In the genomic region with DNA sequence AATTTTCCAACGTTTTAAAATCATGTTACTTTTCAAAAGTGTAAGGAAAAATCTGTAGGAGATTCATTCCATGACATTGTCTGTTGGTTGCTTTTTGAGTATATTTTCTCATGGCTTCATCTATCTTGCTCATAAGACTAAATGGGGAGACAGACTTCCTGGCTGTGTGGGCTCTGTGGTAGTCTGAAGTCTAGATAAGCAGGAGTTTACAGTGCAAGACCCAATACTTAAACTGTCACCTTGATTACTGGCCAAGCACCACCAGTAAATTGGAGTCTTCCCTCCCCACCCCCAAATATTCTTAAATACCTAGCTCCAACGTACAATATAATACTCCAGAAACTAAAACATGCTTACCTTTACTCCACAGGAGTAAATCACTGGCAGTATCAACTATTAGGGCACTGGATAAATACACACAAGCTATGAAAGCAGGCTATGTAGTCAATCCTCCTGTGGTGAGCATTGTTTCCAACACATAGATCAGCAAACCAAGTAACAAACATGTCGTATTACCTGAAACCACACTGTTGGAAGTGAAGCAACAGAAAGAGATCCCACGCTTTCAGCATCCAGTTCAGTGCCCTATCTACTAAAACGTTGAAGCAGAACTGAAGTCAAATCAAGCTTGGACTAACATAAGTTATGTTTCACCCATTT, we compare ENCODE assay signal across 14 cellular contexts. TPM values are rescaled to one million over a fixed set of nuclear protein-coding genes. Genes with fewer than 3 reads are reported as not detected.
DNase-seq lines count a peak whose midpoint lies in the region; ATAC-seq, FAIRE-seq and TF ChIP-seq lines count a peak whose summit lies in the region.
"Had no signal": no experiment of that assay in that cellular context is flagged by ENCODE, and none has a peak within 500 bp of the region (broad histone marks: within the 10 kb centered on the region; RNA-seq: fewer than 3 reads in every experiment).

No MANE protein-coding gene starts in this region.

- H3K4me1 ChIP-seq in DND-41 (ENCODE audit: insufficient read depth, low read length) (peaks cover 75% of the 10 kb centered on the region), MM.1S (ENCODE audit: low read length) (peaks cover 55% of the 10 kb centered on the region), body of pancreas (peaks cover 80% of the 10 kb centered on the region), kidney (ENCODE audit: control insufficient read depth in 1 of 2, insufficient read depth in 1 of 2, low read depth in 1 of 2, low read length in 2 of 2) (peaks cover 20 to 29% of the 10 kb centered on the region in 2 donors)

- WGBS in body of pancreas, 2 donors, result 39 to 44% methylated on average over 5 of the region's 5 CpGs

- H3K9me3 ChIP-seq in DND-41 (ENCODE audit: insufficient read depth, low read length, severe bottlenecking) (no peaks in the 10 kb centered on the region), MM.1S (replicated peaks; ENCODE audit: insufficient read depth, low read length) (no peaks in the 10 kb centered on the region), body of pancreas (no peaks in the 10 kb centered on the region), kidney (ENCODE audit: control insufficient read depth in 1 of 2, low read length in 2 of 2) (no peaks in the 10 kb centered on the region)
- H3K9me3 ChIP-seq: gastroesophageal sphincter had no signal

- H3K4me3 Mint-ChIP-seq in activated naive CD8-positive, alpha-beta T cell treated with anti-CD3 and anti-CD28 coated beads, Interleukin-2, amount 10 ng/mL, durations not matched to agents 7 days and 5 days, result peak overlapping the region; percentile 77
- H3K4me3 Mint-ChIP-seq in natural killer cell treated with Interleukin-12 subunit alpha and Interleukin-12 subunit beta and Interleukin-15 and Interleukin-18, amount 100 ng/mL, for 72 hours, result peak overlapping the region; percentile 99

- no peak for DNase-seq in DND-41
- no peak for DNase-seq in MM.1S
- DNase-seq in activated naive CD8-positive, alpha-beta T cell treated with anti-CD3 and anti-CD28 coated beads, Interleukin-2, amount 10 ng/mL, durations not matched to agents 7 days and 5 days, result no peak
- DNase-seq in natural killer cell treated with Interleukin-12 subunit alpha and Interleukin-12 subunit beta and Interleukin-15 and Interleukin-18, amount 100 ng/mL, for 72 hours (ENCODE audit: low spot score), result no peak
- DNase-seq in body of pancreas, result no peak
- DNase-seq in NCI-H1092 (lab: John Stamatoyannopoulos, UW), result no peak
- no peak for DNase-seq in kidney
- DNase-seq: activated gamma-delta T cell; left colon; NCI-H2081; PC-3; stimulated activated naive B cell treated with anti-CD40 and anti-IgM and Interleukin-4, amounts not matched to agents 10 μg/mL and 1 μg/mL and 100 μg/mL, for 72 hours had no signal

- no peaks in the 10 kb centered on the region for H3K27me3 Mint-ChIP-seq in activated naive CD8-positive, alpha-beta T cell treated with anti-CD3 and anti-CD28 coated beads, Interleukin-2, amount 10 ng/mL, durations not matched to agents 7 days and 5 days
- H3K27me3 Mint-ChIP-seq in natural killer cell treated with Interleukin-12 subunit alpha and Interleukin-12 subunit beta and Interleukin-15 and Interleukin-18, amount 100 ng/mL, for 72 hours, result no peaks in the 10 kb centered on the region
- H3K27me3 Mint-ChIP-seq: stimulated activated naive B cell treated with anti-CD40 and anti-IgM and Interleukin-4, amounts not matched to agents 10 μg/mL and 1 μg/mL and 100 μg/mL, for 72 hours had no signal

- FAIRE-seq in kidney (lab: Jason Lieb, UNC), result no peak
- FAIRE-seq: H54 had no signal

- H3K4me2 ChIP-seq in DND-41 (ENCODE audit: insufficient read depth, low read length) (peak overlapping the region; percentile 84), MM.1S (ENCODE audit: low read depth, low read length) (peak overlapping the region; percentile 81)

- POLR2A ChIA-PET in activated naive CD8-positive, alpha-beta T cell treated with anti-CD3 and anti-CD28 coated beads, Interleukin-2, amount 10 ng/mL, durations not matched to agents 7 days and 5 days (lab: Charles Lee), result no interaction called here

- ATAC-seq in DND-41 (ENCODE audit: insufficient read depth, low read depth) (no peak), body of pancreas (no peak)
- ATAC-seq in activated naive CD8-positive, alpha-beta T cell treated with anti-CD3 and anti-CD28 coated beads, Interleukin-2, amount 10 ng/mL, durations not matched to agents 7 days and 5 days (ENCODE audit: low read depth), result peak; percentile 50
- no peak for ATAC-seq in natural killer cell treated with Interleukin-12 subunit alpha and Interleukin-12 subunit beta and Interleukin-15 and Interleukin-18, amount 100 ng/mL, for 72 hours
- ATAC-seq: gastroesophageal sphincter; left colon; PC-3; stimulated activated naive B cell treated with anti-CD40 and anti-IgM and Interleukin-4, amounts not matched to agents 10 μg/mL and 1 μg/mL and 100 μg/mL, for 72 hours had no signal

- H3K27ac Mint-ChIP-seq in activated naive CD8-positive, alpha-beta T cell treated with anti-CD3 and anti-CD28 coated beads, Interleukin-2, amount 10 ng/mL, durations not matched to agents 7 days and 5 days, result peak overlapping the region; percentile 35
- H3K27ac Mint-ChIP-seq in natural killer cell treated with Interleukin-12 subunit alpha and Interleukin-12 subunit beta and Interleukin-15 and Interleukin-18, amount 100 ng/mL, for 72 hours, result peak overlapping the region; percentile 13 to 56
- H3K27ac Mint-ChIP-seq: stimulated activated naive B cell treated with anti-CD40 and anti-IgM and Interleukin-4, amounts not matched to agents 10 μg/mL and 1 μg/mL and 100 μg/mL, for 72 hours had no signal

- H2AFZ ChIP-seq in DND-41 (ENCODE audit: low read depth, low read length) (no peak overlapping the region), MM.1S (ENCODE audit: low read length) (no peak overlapping the region)

- H3K4me1 Mint-ChIP-seq in activated naive CD8-positive, alpha-beta T cell treated with anti-CD3 and anti-CD28 coated beads, Interleukin-2, amount 10 ng/mL, durations not matched to agents 7 days and 5 days, result peaks cover 64% of the 10 kb centered on the region
- H3K4me1 Mint-ChIP-seq in natural killer cell treated with Interleukin-12 subunit alpha and Interleukin-12 subunit beta and Interleukin-15 and Interleukin-18, amount 100 ng/mL, for 72 hours (ENCODE audit: low read depth in 2 of 2), result peaks cover 59 to 81% of the 10 kb centered on the region in 2 donors

- H3K27ac ChIP-seq in DND-41 (ENCODE audit: low read length) (peak overlapping the region; percentile 14; the same call in 1 of the 2 replicates), MM.1S (ENCODE audit: low read length) (no peak overlapping the region), body of pancreas (no peak overlapping the region), kidney (ENCODE audit: low read depth in 2 of 2, low read length in 2 of 2) (no peak overlapping the region)
- H3K27ac ChIP-seq: gastroesophageal sphincter had no signal

- no peaks in the 10 kb centered on the region for H3K9me3 Mint-ChIP-seq in activated naive CD8-positive, alpha-beta T cell treated with anti-CD3 and anti-CD28 coated beads, Interleukin-2, amount 10 ng/mL, durations not matched to agents 7 days and 5 days
- no peaks in the 10 kb centered on the region for H3K9me3 Mint-ChIP-seq in natural killer cell treated with Interleukin-12 subunit alpha and Interleukin-12 subunit beta and Interleukin-15 and Interleukin-18, amount 100 ng/mL, for 72 hours
- H3K9me3 Mint-ChIP-seq: stimulated activated naive B cell treated with anti-CD40 and anti-IgM and Interleukin-4, amounts not matched to agents 10 μg/mL and 1 μg/mL and 100 μg/mL, for 72 hours had no signal

- H3K27me3 ChIP-seq in DND-41 (ENCODE audit: insufficient read depth, low read length, poor library complexity) (no peaks in the 10 kb centered on the region), MM.1S (replicated peaks; ENCODE audit: insufficient read depth, low read length) (no peaks in the 10 kb centered on the region), body of pancreas (no peaks in the 10 kb centered on the region)
- H3K27me3 ChIP-seq: gastroesophageal sphincter had no signal

- H3K9ac ChIP-seq in DND-41 (ENCODE audit: low read depth, low read length) (no peak overlapping the region), MM.1S (ENCODE audit: low read length) (no peak overlapping the region), kidney (ENCODE audit: low read length in 2 of 2) (no peak overlapping the region)

- TF ChIP-seq CTCF in DND-41 (IDR thresholded peaks at IDR 0.05; ENCODE audit: borderline replicate concordance, extremely low read depth, low read length, poor library complexity, severe bottlenecking) (no peak), MM.1S (IDR thresholded peaks at IDR 0.05; ENCODE audit: low read length) (no peak), body of pancreas (IDR thresholded peaks at IDR 0.05) (no peak), kidney (IDR thresholded peaks at IDR 0.05; ENCODE audit: borderline replicate concordance, extremely low read depth, insufficient read depth) (no peak)

- intact Hi-C loops in body of pancreas (cut with DNase I), result no loop called here
- intact Hi-C loops in kidney (cut with DNase I), result no loop called here

- no peak for TF ChIP-seq POLR2A in body of pancreas (IDR thresholded peaks at IDR 0.05)

- H4K20me1 ChIP-seq in DND-41 (ENCODE audit: insufficient read depth, low read length) (peaks cover 98% of the 10 kb centered on the region), MM.1S (ENCODE audit: insufficient read depth, low read length) (peaks cover 94% of the 10 kb centered on the region)

- no peaks in the 10 kb centered on the region for H3K9me2 ChIP-seq in MM.1S (replicated peaks; ENCODE audit: insufficient read depth, low read length)

- H3K4me3 ChIP-seq in DND-41 (ENCODE audit: low read depth in 1 of 2, low read length in 2 of 2) (peak overlapping the region in 1 of 2 experiments; percentile 76; a peak in 1 of 4 replicates), MM.1S (ENCODE audit: low read length) (no peak overlapping the region), body of pancreas (no peak overlapping the region), kidney (ENCODE audit: low read length in 2 of 2) (no peak overlapping the region)
- H3K4me3 ChIP-seq: gastroesophageal sphincter had no signal

- H3K79me2 ChIP-seq in DND-41 (ENCODE audit: insufficient read depth, low read length) (peaks cover 100% of the 10 kb centered on the region), MM.1S (ENCODE audit: low read length) (peaks cover 100% of the 10 kb centered on the region)

- peaks cover 38% of the 10 kb centered on the region for H3F3A ChIP-seq in MM.1S (ENCODE audit: insufficient read depth, low read length)

- peaks cover 49% of the 10 kb centered on the region for H3K36me3 Mint-ChIP-seq in activated naive CD8-positive, alpha-beta T cell treated with anti-CD3 and anti-CD28 coated beads, Interleukin-2, amount 10 ng/mL, durations not matched to agents 7 days and 5 days
- H3K36me3 Mint-ChIP-seq in natural killer cell treated with Interleukin-12 subunit alpha and Interleukin-12 subunit beta and Interleukin-15 and Interleukin-18, amount 100 ng/mL, for 72 hours, result peaks cover 34% of the 10 kb centered on the region

- H3K36me3 ChIP-seq in DND-41 (ENCODE audit: insufficient read depth, low read length) (peaks cover 95% of the 10 kb centered on the region), MM.1S (replicated peaks; ENCODE audit: insufficient read depth, low read length) (peaks cover 6% of the 10 kb centered on the region), body of pancreas (replicated peaks in 1 of 2; ENCODE audit: insufficient read depth in 1 of 2, low read depth in 2 of 2) (no peaks in the 10 kb centered on the region), kidney (ENCODE audit: control insufficient read depth in 1 of 2, insufficient read depth in 2 of 2, low read length in 2 of 2) (peaks cover 0 to 2% of the 10 kb centered on the region in 2 donors)

RNA-seq across cellular contexts. Expression of a gene that starts 6.2 kb away (rescaled TPM):
- 100 to 1,000 TPM; 356 to 360 TPM for total RNA-seq in activated naive CD8-positive, alpha-beta T cell treated with anti-CD3 and anti-CD28 coated beads, Interleukin-2, amount 10 ng/mL, durations not matched to agents 7 days and 5 days
- 100 to 1,000 TPM; 280 to 290 TPM for total RNA-seq in natural killer cell treated with Interleukin-12 subunit alpha and Interleukin-12 subunit beta and Interleukin-15 and Interleukin-18, amount 100 ng/mL, for 72 hours
- total RNA-seq in body of pancreas (100 to 1,000 TPM in 1 of 2 donors, 10 to 100 TPM in 1; 97.0 to 104 TPM), kidney (177 TPM)
- 120 TPM for polyA plus RNA-seq in kidney (ENCODE audit: insufficient read depth, low read depth, low replicate concordance)
